ENCODE assay signal across 8 cellular contexts in genomic region chr5:37454402-37455055, GRCh38.
DNase-seq lines count a peak whose midpoint lies in the region; ATAC-seq, FAIRE-seq and TF ChIP-seq lines count a peak whose summit lies in the region.
"Not testable (repeated sequence)": the region's sequence is repeated elsewhere in the genome, so short reads cannot be mapped to it uniquely, and the experiment has no call there.

No MANE protein-coding gene starts in this region.

- H3K79me2 ChIP-seq in ACC112 (ENCODE audit: control insufficient read depth, insufficient read depth, low read length, unreplicated experiment); OCI-LY3 (ENCODE audit: low read length): not testable (repeated sequence)

- not testable (repeated sequence) for H2AFZ ChIP-seq in ACC112 (ENCODE audit: low read length, unreplicated experiment); OCI-LY3 (ENCODE audit: low read depth, low read length)

- TF ChIP-seq POLR2A in H54 (IDR thresholded peaks at IDR 0.05; ENCODE audit: low read depth, low read length) = not testable (repeated sequence)

- ATAC-seq in activated CD4-positive, CD25-positive, alpha-beta regulatory T cell treated with anti-CD3 and anti-CD28 coated beads, Interleukin-2, amount 50 U/mL, for 24 hours = peak; percentile 84 to 88
- peak; percentile 55 for ATAC-seq in stimulated activated naive CD8-positive, alpha-beta T cell treated with anti-CD3 and anti-CD28 coated beads, Interleukin-15, Interleukin-2, amounts not matched to agents 100 U/mL and 50 U/mL, for 24 hours

- not testable (repeated sequence) for H3K4me3 ChIP-seq in ACC112 (ENCODE audit: low read depth, low read length); OCI-LY3 (ENCODE audit: low read length); adipocyte (ENCODE audit: low read length)

- not testable (repeated sequence) for TF ChIP-seq CTCF in OCI-LY3 (IDR thresholded peaks at IDR 0.05; ENCODE audit: low read depth, low read length)

- not testable (repeated sequence) for H3K36me3 ChIP-seq in ACC112 (ENCODE audit: insufficient read depth, low read length); OCI-LY3 (replicated peaks; ENCODE audit: low read depth, low read length); adipocyte (ENCODE audit: control insufficient read depth, insufficient read depth, low read length, severe bottlenecking)

- H3K4me2 ChIP-seq in OCI-LY3 (ENCODE audit: low read length) = not testable (repeated sequence)

- H3K9me3 ChIP-seq in OCI-LY3 (ENCODE audit: insufficient read depth, low read length); adipocyte (ENCODE audit: control insufficient read depth, low read length): not testable (repeated sequence)

- not testable (repeated sequence) for H3K27me3 ChIP-seq in ACC112 (ENCODE audit: insufficient read depth, low read length); OCI-LY3 (ENCODE audit: low read depth, low read length); adipocyte (replicated peaks; ENCODE audit: control insufficient read depth, insufficient read depth, low read length)

- DNase-seq in H54 (ENCODE audit: insufficient read length, low spot score); stimulated activated naive CD8-positive, alpha-beta T cell treated with anti-CD3 and anti-CD28 coated beads, Interleukin-15, Interleukin-2, amounts not matched to agents 100 U/mL and 50 U/mL, for 24 hours: not testable (repeated sequence)
- peak; percentile 9 for DNase-seq in adipocyte (ENCODE audit: low read depth)
- peak; percentile 33 for DNase-seq in iris pigment epithelial cell (ENCODE audit: low read depth)

- H4K20me1 ChIP-seq in OCI-LY3 (ENCODE audit: insufficient read depth, low read length) = not testable (repeated sequence)

- FAIRE-seq in H54 (lab: Jason Lieb, UNC) (peak; percentile 92), endometrium (lab: Jason Lieb, UNC) (peak; percentile 29)

- peaks cover 13% of the 10 kb centered on the region for H3K4me1 ChIP-seq in ACC112 (ENCODE audit: control insufficient read depth, insufficient read depth, low read length, unreplicated experiment)
- H3K4me1 ChIP-seq in OCI-LY3 (ENCODE audit: low read length); adipocyte (ENCODE audit: control insufficient read depth, insufficient read depth, low read length): not testable (repeated sequence)

- H3K27ac ChIP-seq in ACC112 (ENCODE audit: low read depth, low read length) (peak overlapping the region; percentile 60; the same call in 1 of the 2 replicates), OCI-LY3 (ENCODE audit: low read length) (peak overlapping the region; percentile 44)

- not testable (repeated sequence) for H3K9ac ChIP-seq in OCI-LY3 (ENCODE audit: low read length); adipocyte (ENCODE audit: low read length)
